1 cellular context compared by ENCODE assay signal in genomic region chr19:39842693-39843435, GRCh38.
TF ChIP-seq lines count a peak whose summit lies in the region.

No MANE protein-coding gene starts in this region.

TF ChIP-seq in H1, 55 proteins besides CTCF, POLR2A, EP300 and RAD21:
- TF ChIP-seq USF2 (IDR thresholded peaks at IDR 0.05; ENCODE audit: low read length): no peak
- TF ChIP-seq TAF1 (IDR thresholded peaks at IDR 0.05; ENCODE audit: low read depth, low read length): no peak
- TF ChIP-seq TAF7 (optimal IDR thresholded peaks at IDR 0.05; ENCODE audit: borderline replicate concordance, low read depth, low read length): no peak
- TF ChIP-seq ATF2 (IDR thresholded peaks at IDR 0.05; ENCODE audit: low read length): no peak
- TF ChIP-seq GABPA (IDR thresholded peaks at IDR 0.05; ENCODE audit: borderline replicate concordance, insufficient read depth, low read length): no peak
- TF ChIP-seq RFX5 (IDR thresholded peaks at IDR 0.05; ENCODE audit: borderline replicate concordance, low read depth, low read length): no peak
- no peak for TF ChIP-seq HDAC6 (IDR thresholded peaks at IDR 0.05; ENCODE audit: low read depth, low read length)
- no peak for TF ChIP-seq SP2 (IDR thresholded peaks at IDR 0.05; ENCODE audit: low read length)
- TF ChIP-seq TBP (IDR thresholded peaks at IDR 0.05; ENCODE audit: low read depth, low read length): no peak
- no peak for TF ChIP-seq GTF2F1 (IDR thresholded peaks at IDR 0.05; ENCODE audit: borderline replicate concordance, low read depth, low read length)
- TF ChIP-seq TEAD4 (IDR thresholded peaks at IDR 0.05; ENCODE audit: low read depth, low read length): no peak
- TF ChIP-seq CBX8 (IDR thresholded peaks at IDR 0.05; ENCODE audit: borderline replicate concordance, low read depth, low read length): no peak
- TF ChIP-seq HDAC2 (IDR thresholded peaks at IDR 0.05; ENCODE audit: borderline replicate concordance in 1 of 2, low read depth in 2 of 2, low read length in 2 of 2): no peak
- no peak for TF ChIP-seq BCL11A (IDR thresholded peaks at IDR 0.05; ENCODE audit: low read depth in 2 of 2, low read length in 2 of 2)
- TF ChIP-seq ASH2L (IDR thresholded peaks at IDR 0.05; ENCODE audit: low read length): no peak
- TF ChIP-seq POLR2AphosphoS5 (IDR thresholded peaks at IDR 0.05; ENCODE audit: low read depth, low read length): no peak
- TF ChIP-seq E2F6 (IDR thresholded peaks at IDR 0.05): no peak
